ENCODE assay signal across 8 cellular contexts in the genomic region with DNA sequence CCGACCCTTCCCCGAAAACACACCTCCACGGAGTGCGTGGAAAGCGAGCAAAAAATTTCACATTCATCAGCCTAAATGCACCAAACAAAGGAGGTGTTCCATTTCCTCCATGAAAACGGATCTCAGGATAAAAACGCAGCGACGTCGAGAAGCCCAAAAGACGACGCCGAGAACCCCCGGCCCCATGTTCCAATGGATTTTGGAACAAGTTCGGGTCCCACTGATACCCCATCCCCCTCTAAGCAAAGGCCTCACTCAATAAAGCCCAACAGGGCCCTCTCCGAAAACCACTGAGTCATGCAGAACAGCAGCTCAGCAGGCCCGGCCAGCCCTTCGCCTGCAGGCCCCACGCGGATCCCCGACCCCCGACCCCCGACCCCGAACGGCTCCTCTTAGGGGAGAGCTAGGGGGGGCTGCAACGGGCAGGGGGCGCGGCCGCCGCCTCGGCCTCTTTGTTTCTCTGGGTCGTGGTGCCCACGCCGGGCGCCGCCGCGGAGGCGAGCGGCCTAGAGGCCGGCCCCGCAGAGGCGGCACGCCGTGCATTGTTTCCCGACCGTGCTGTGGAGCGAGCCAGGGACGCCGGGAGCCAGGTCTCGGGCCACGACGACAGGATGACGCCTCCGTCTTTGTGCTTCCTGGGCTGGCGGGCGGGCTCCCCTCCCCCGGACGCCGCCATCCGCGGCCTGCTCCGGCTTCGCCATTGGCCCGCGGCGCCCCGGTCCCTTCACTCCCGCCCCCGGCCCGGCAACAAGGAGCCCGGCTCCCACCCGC. TPM values are rescaled to one million over a fixed set of nuclear protein-coding genes. Genes with fewer than 3 reads are reported as not detected.
DNase-seq lines count a peak whose midpoint lies in the region; ATAC-seq, FAIRE-seq and TF ChIP-seq lines count a peak whose summit lies in the region.

No MANE protein-coding gene starts in this region.

- H2AFZ ChIP-seq in MM.1S (ENCODE audit: low read length): no peak overlapping the region

- peaks cover 18% of the 10 kb centered on the region for H3K36me3 Mint-ChIP-seq in chondrocyte (ENCODE audit: low read depth)

- peaks cover 35% of the 10 kb centered on the region for H3F3A ChIP-seq in MM.1S (ENCODE audit: insufficient read depth, low read length)

- intact Hi-C loops in left colon (cut with DNase I, micrococcal nuclease): loop anchor here in 1 of 2 donors (5.0 kb wide), 2 partner anchors 223 to 473 kb away; no protein-coding TSS in a partner anchor

- DNase-seq in GM12892 (ENCODE audit: insufficient read length): peak; percentile 57
- DNase-seq in H54 (ENCODE audit: insufficient read length, low spot score): peak; percentile 44
- peak; percentile 51 for DNase-seq in MM.1S
- DNase-seq in activated CD4-positive, alpha-beta T cell treated with anti-CD3 and anti-CD28 coated beads for 24 hours (ENCODE audit: low read depth in 2 of 2): peak; percentile 49
- DNase-seq in chondrocyte (ENCODE audit: low spot score): no peak
- DNase-seq in left colon: peak; percentile 64 to 70
- peak; percentile 70 to 71 for DNase-seq in stimulated activated CD4-positive, alpha-beta T cell treated with anti-CD3 and anti-CD28 coated beads, Interleukin-2, amount 100 ng/mL, for 24 hours
- DNase-seq in NCI-H128 (lab: John Stamatoyannopoulos, UW; ENCODE audit: unreplicated experiment): no peak

- no peaks in the 10 kb centered on the region for H3K9me3 Mint-ChIP-seq in chondrocyte (ENCODE audit: low read depth)

- peaks cover 35% of the 10 kb centered on the region for H4K20me1 ChIP-seq in MM.1S (ENCODE audit: insufficient read depth, low read length)

- peaks cover 46% of the 10 kb centered on the region for H3K4me1 Mint-ChIP-seq in chondrocyte (ENCODE audit: low read depth)

- H3K4me2 ChIP-seq in MM.1S (ENCODE audit: low read depth, low read length): peak overlapping the region; percentile 75

- peak; percentile 35 for ATAC-seq in left colon

- peaks cover 13% of the 10 kb centered on the region for H3K36me3 ChIP-seq in MM.1S (replicated peaks; ENCODE audit: insufficient read depth, low read length)

- H3K4me3 Mint-ChIP-seq in chondrocyte (ENCODE audit: unreplicated experiment): peak overlapping the region; percentile 95

- peaks cover 60% of the 10 kb centered on the region for H3K79me2 ChIP-seq in MM.1S (ENCODE audit: low read length)

- peak overlapping the region; percentile 94 for H3K4me3 ChIP-seq in MM.1S (ENCODE audit: low read length)

- peak overlapping the region; percentile 98 for H3K27ac Mint-ChIP-seq in chondrocyte (ENCODE audit: unreplicated experiment)

- no peaks in the 10 kb centered on the region for H3K9me3 ChIP-seq in MM.1S (replicated peaks; ENCODE audit: insufficient read depth, low read length)

- no peaks in the 10 kb centered on the region for H3K9me2 ChIP-seq in MM.1S (replicated peaks; ENCODE audit: insufficient read depth, low read length)

- no peaks in the 10 kb centered on the region for H3K27me3 Mint-ChIP-seq in chondrocyte (ENCODE audit: low read depth)

- FAIRE-seq in GM12892 (lab: Jason Lieb, UNC) (peak; percentile 83), H54 (lab: Jason Lieb, UNC) (no peak)

- H3K9ac ChIP-seq in MM.1S (ENCODE audit: low read length): peak overlapping the region; percentile 98

- peak overlapping the region; percentile 97 for H3K27ac ChIP-seq in MM.1S (ENCODE audit: low read length)

- no peaks in the 10 kb centered on the region for H3K27me3 ChIP-seq in MM.1S (replicated peaks; ENCODE audit: insufficient read depth, low read length)

- H3K4me1 ChIP-seq in MM.1S (ENCODE audit: low read length): peaks cover 32% of the 10 kb centered on the region

- TF ChIP-seq CTCF in MM.1S (IDR thresholded peaks at IDR 0.05; ENCODE audit: low read length) (no peak), chondrocyte (IDR thresholded peaks at IDR 0.05) (no peak)

- no peak for TF ChIP-seq POLR2A in GM12892 (IDR thresholded peaks at IDR 0.05; ENCODE audit: low read depth, low read length)
- TF ChIP-seq POLR2A in H54 (IDR thresholded peaks at IDR 0.05; ENCODE audit: low read depth, low read length): no peak

RNA-seq across cellular contexts. Expression of a gene that starts 0.9 kb away (rescaled TPM):
- 94.7 TPM for polyA plus RNA-seq in GM12892 (2012; ENCODE audit: missing spikeins)
- total RNA-seq in chondrocyte (151 to 163 TPM (median 157 TPM) in 3 replicates), left colon (100 to 1,000 TPM; 105 to 161 TPM)

Comparison
In these comparisons a context has a peak if more than half of its experiments do, and no peak if none do; other contexts are left out.
1. DNase-seq: peak in GM12892 (single experiment), H54 (single experiment), MM.1S (single experiment), activated CD4-positive, alpha-beta T cell treated with anti-CD3 and anti-CD28 coated beads for 24 hours (2 of 2), left colon (2 of 2) and stimulated activated CD4-positive, alpha-beta T cell treated with anti-CD3 and anti-CD28 coated beads, Interleukin-2, amount 100 ng/mL, for 24 hours (2 of 2); none in chondrocyte (single experiment) and NCI-H128 (single experiment).